13 cellular contexts compared by ENCODE assay signal in genomic region chr7:5679047-5679740, GRCh38.
DNase-seq lines count a peak whose midpoint lies in the region; ATAC-seq, FAIRE-seq and TF ChIP-seq lines count a peak whose summit lies in the region.
"Had no signal": no experiment of that assay in that cellular context is flagged by ENCODE, and none has a peak within 500 bp of the region (broad histone marks: within the 10 kb centered on the region; RNA-seq: fewer than 3 reads in every experiment).

No MANE protein-coding gene starts in this region.

- CTCF ChIA-PET in GM12878 (lab: Yijun Ruan, JAX), result interaction anchor here (0.7 to 18.3 kb wide), 19 partner anchors 9 to 184 kb away, joined by 3 to 407 read pairs (median 5); no protein-coding TSS in a partner anchor
- CTCF ChIA-PET in naive thymus-derived CD4-positive, alpha-beta T cell (lab: Charles Lee), result interaction anchor here (1.0 to 2.6 kb wide), 7 partner anchors 14 to 184 kb away, joined by 3 to 13 read pairs (median 6); no protein-coding TSS in a partner anchor

- SMC1A ChIA-PET in GM12878 (lab: Charles Lee; ENCODE audit: uncharacterized antibody, unreplicated experiment), result interaction anchor here (0.5 to 6.4 kb wide), 15 partner anchors 8 to 439 kb away, joined by 3 to 128 read pairs (median 6); no protein-coding TSS in a partner anchor

- H3K9me3 ChIP-seq in HUES48 (ENCODE audit: control insufficient read depth, insufficient read depth, low read length) (no peaks in the 10 kb centered on the region), GM12878 (replicated peaks; ENCODE audit: control insufficient read depth, insufficient read depth, low read length) (no peaks in the 10 kb centered on the region), testis (no peaks in the 10 kb centered on the region)
- no peaks in the 10 kb centered on the region for H3K9me3 ChIP-seq in naive thymus-derived CD4-positive, alpha-beta T cell (ENCODE audit: control insufficient read depth in 2 of 3, low read length in 3 of 3)
- H3K9me3 ChIP-seq: ascending aorta had no signal

- H3K79me2 ChIP-seq in GM12878 (ENCODE audit: control insufficient read depth, insufficient read depth, low read length), result peaks cover 42% of the 10 kb centered on the region

- peaks cover 47 to 76% (median 65%) of the 10 kb centered on the region in 7 donors for H3K4me1 Mint-ChIP-seq in naive thymus-derived CD4-positive, alpha-beta T cell

- FAIRE-seq in GM12878 (lab: Jason Lieb, UNC), result no peak

- H3K9me3 Mint-ChIP-seq in naive thymus-derived CD4-positive, alpha-beta T cell, result no peaks in the 10 kb centered on the region

- POLR2A ChIA-PET in GM12878 (lab: Charles Lee), result interaction anchor here (1.1 to 1.9 kb wide), 7 partner anchors 9 to 122 kb away, joined by 3 to 16 read pairs (median 5); no protein-coding TSS in a partner anchor
- POLR2A ChIA-PET in naive thymus-derived CD4-positive, alpha-beta T cell (lab: Charles Lee), result interaction anchor here (0.9 to 18.7 kb wide), 2 partner anchors 19 to 177 kb away, joined by 3 to 177 read pairs; no protein-coding TSS in a partner anchor

- ATAC-seq in GM12878, result no peak
- ATAC-seq in naive thymus-derived CD4-positive, alpha-beta T cell, result no peak

- no peak overlapping the region for H3K4me3 ChIP-seq in HUES48 (ENCODE audit: low read depth, low read length)
- H3K4me3 ChIP-seq in GM12878, result no peak overlapping the region
- H3K4me3 ChIP-seq in naive thymus-derived CD4-positive, alpha-beta T cell (ENCODE audit: low read length), result no peak overlapping the region
- no peak overlapping the region for H3K4me3 ChIP-seq in testis
- H3K4me3 ChIP-seq: ascending aorta had no signal

- H4K20me1 ChIP-seq in GM12878 (ENCODE audit: control insufficient read depth, insufficient read depth), result no peaks in the 10 kb centered on the region; the same call in 1 of the 2 replicates

- no peak overlapping the region for H2AFZ ChIP-seq in GM12878 (ENCODE audit: control insufficient read depth, low read depth, low read length)

- TF ChIP-seq POLR2A in GM12878 (IDR thresholded peaks at IDR 0.05; ENCODE audit: low read depth, low read length) (no peak), testis (IDR thresholded peaks at IDR 0.05) (no peak)

- DNase-seq in GM12878 (ENCODE audit: low read depth, low spot score) (no peak), testis (no peak), NOMO-1 treated with DMSO at 0.1 percent for 48 hours (lab: John Stamatoyannopoulos, UW; ENCODE audit: unreplicated experiment) (no peak), activated gamma-delta T cell (lab: John Stamatoyannopoulos, UW) (no peak), 8988T (no peak)
- no peak for DNase-seq in naive thymus-derived CD4-positive, alpha-beta T cell
- DNase-seq: activated T-cell treated with anti-CD3 and anti-CD28 coated beads for 4 hours, NCI-H1105, NCI-H446, SHP77 treated with DMSO at 0.1 percent for 48 hours had no signal

- no peak for TF ChIP-seq CTCF in GM12878 (IDR thresholded peaks at IDR 0.05 in 2 of 3, conservative IDR thresholded peaks at IDR 0.05 in 1 of 3; ENCODE audit: control insufficient read depth in 2 of 3, extremely low read depth in 1 of 3, insufficient read depth in 1 of 3, low read depth in 3 of 3, low read length in 3 of 3)
- no peak for TF ChIP-seq CTCF in testis (IDR thresholded peaks at IDR 0.05)

- intact Hi-C loops in GM12878 (cut with micrococcal nuclease; ENCODE audit: unreplicated experiment) (no loop called here), testis (cut with DNase I; ENCODE audit: low total_unique reads) (no loop called here)
- intact Hi-C loops in naive thymus-derived CD4-positive, alpha-beta T cell (cut with micrococcal nuclease), result loop anchor here in 1 of 2 donors (2.0 kb wide), 1 partner anchor 16 kb away; no protein-coding TSS in a partner anchor

- no peaks in the 10 kb centered on the region for H3K27me3 ChIP-seq in HUES48 (ENCODE audit: control insufficient read depth, insufficient read depth, low read length)
- H3K27me3 ChIP-seq in GM12878 (replicated peaks in 1 of 2; ENCODE audit: control insufficient read depth in 2 of 2, insufficient read depth in 2 of 2, low read length in 1 of 2), result no peaks in the 10 kb centered on the region
- no peaks in the 10 kb centered on the region for H3K27me3 ChIP-seq in naive thymus-derived CD4-positive, alpha-beta T cell (ENCODE audit: control insufficient read depth in 2 of 2, insufficient read depth in 2 of 2, low read length in 2 of 2)
- no peaks in the 10 kb centered on the region for H3K27me3 ChIP-seq in testis
- H3K27me3 ChIP-seq: ascending aorta had no signal

- no peak for TF ChIP-seq RAD21 in GM12878 (IDR thresholded peaks at IDR 0.05; ENCODE audit: insufficient read depth, low read depth, low read length)

- peak overlapping the region; percentile 74; the same call in 1 of the 2 replicates for H3K4me2 ChIP-seq in GM12878 (ENCODE audit: control insufficient read depth, insufficient read depth)

- H3K36me3 ChIP-seq in HUES48 (ENCODE audit: control insufficient read depth, insufficient read depth, low read length) (peaks cover under 1% of the 10 kb centered on the region; the same call in 1 of the 2 replicates), GM12878 (ENCODE audit: control insufficient read depth in 2 of 2, insufficient read depth in 2 of 2, low read length in 1 of 2) (peaks cover 4 to 7% of the 10 kb centered on the region in 2 experiments; a peak in 3 of 4 replicates), testis (ENCODE audit: low read depth, missing control alignments) (no peaks in the 10 kb centered on the region)
- peaks cover 0 to 16% (median 3%) of the 10 kb centered on the region in 3 experiments for H3K36me3 ChIP-seq in naive thymus-derived CD4-positive, alpha-beta T cell (ENCODE audit: control insufficient read depth in 2 of 3, insufficient read depth in 3 of 3, low read length in 3 of 3)

- BruUV-seq in GM12878 (replicated peaks; lab: Mats Ljungman, UMichigan), result no TSS peak

- peaks cover 5 to 22% (median 6%) of the 10 kb centered on the region in 5 donors for H3K36me3 Mint-ChIP-seq in naive thymus-derived CD4-positive, alpha-beta T cell

- TF ChIP-seq EP300 in GM12878 (IDR thresholded peaks at IDR 0.05; ENCODE audit: borderline replicate concordance in 1 of 2, control insufficient read depth in 1 of 2, low read depth in 2 of 2, low read length in 2 of 2), result no peak

- in situ Hi-C loops in GM12878 (cut with MboI), result no loop called here

- no peaks in the 10 kb centered on the region for H3K27me3 Mint-ChIP-seq in naive thymus-derived CD4-positive, alpha-beta T cell
- H3K27me3 Mint-ChIP-seq: progenitor cell of endocrine pancreas had no signal

- WGBS in GM12878 (ENCODE audit: insufficient coverage, insufficient replicate concordance, low lambda C conversion rate, missing lambda C conversion rate), result 48% methylated on average over 12 of the region's 12 CpGs
- WGBS in testis, 2 donors, result 65 to 76% methylated on average over 6 to 12 of the region's 12 CpGs

- no peak overlapping the region for H3K4me3 Mint-ChIP-seq in naive thymus-derived CD4-positive, alpha-beta T cell

- H3K27ac Mint-ChIP-seq in naive thymus-derived CD4-positive, alpha-beta T cell, result peak overlapping the region in 6 of 9 donors; percentile 4 to 81 (median 62)
- H3K27ac Mint-ChIP-seq: progenitor cell of endocrine pancreas had no signal

- H3K27ac ChIP-seq in HUES48 (ENCODE audit: low read depth, low read length) (peak overlapping the region; percentile 23), GM12878 (ENCODE audit: control insufficient read depth, insufficient read depth) (peak overlapping the region; percentile 69), testis (peak overlapping the region; percentile 21 to 25)
- no peak overlapping the region for H3K27ac ChIP-seq in naive thymus-derived CD4-positive, alpha-beta T cell (ENCODE audit: low read depth, low read length)

- H3K4me1 ChIP-seq in HUES48 (ENCODE audit: control insufficient read depth, insufficient read depth, low read length) (peaks cover 22% of the 10 kb centered on the region), GM12878 (ENCODE audit: control insufficient read depth, insufficient read depth, low read length) (peaks cover 54% of the 10 kb centered on the region), testis (peaks cover 37% of the 10 kb centered on the region)
- peaks cover 5 to 25% of the 10 kb centered on the region in 2 donors for H3K4me1 ChIP-seq in naive thymus-derived CD4-positive, alpha-beta T cell (ENCODE audit: control insufficient read depth in 2 of 2, insufficient read depth in 2 of 2, low read length in 2 of 2)

- RAD21 ChIA-PET in GM12878 (lab: Charles Lee; ENCODE audit: unreplicated experiment), result interaction anchor here (0.7 to 9.1 kb wide), 13 partner anchors 10 to 705 kb away, joined by 3 to 124 read pairs (median 6); no protein-coding TSS in a partner anchor

- H3K9ac ChIP-seq in HUES48 (ENCODE audit: low read depth, low read length) (no peak overlapping the region), GM12878 (ENCODE audit: control insufficient read depth, insufficient read depth, low read length) (0 out of 2 replicates have a peak overlapping the region, but pooled peaks have one; percentile 35)

TF ChIP-seq in GM12878, 131 proteins besides CTCF, POLR2A, EP300 and RAD21 (continues in another document):
- TF ChIP-seq E4F1 (IDR thresholded peaks at IDR 0.05; ENCODE audit: borderline replicate concordance, partially characterized antibody), result no peak
- TF ChIP-seq ZNF274 (IDR thresholded peaks at IDR 0.05; ENCODE audit: insufficient read depth, insufficient read length), result no peak
